18 cellular contexts compared by ENCODE assay signal in the genomic region with DNA sequence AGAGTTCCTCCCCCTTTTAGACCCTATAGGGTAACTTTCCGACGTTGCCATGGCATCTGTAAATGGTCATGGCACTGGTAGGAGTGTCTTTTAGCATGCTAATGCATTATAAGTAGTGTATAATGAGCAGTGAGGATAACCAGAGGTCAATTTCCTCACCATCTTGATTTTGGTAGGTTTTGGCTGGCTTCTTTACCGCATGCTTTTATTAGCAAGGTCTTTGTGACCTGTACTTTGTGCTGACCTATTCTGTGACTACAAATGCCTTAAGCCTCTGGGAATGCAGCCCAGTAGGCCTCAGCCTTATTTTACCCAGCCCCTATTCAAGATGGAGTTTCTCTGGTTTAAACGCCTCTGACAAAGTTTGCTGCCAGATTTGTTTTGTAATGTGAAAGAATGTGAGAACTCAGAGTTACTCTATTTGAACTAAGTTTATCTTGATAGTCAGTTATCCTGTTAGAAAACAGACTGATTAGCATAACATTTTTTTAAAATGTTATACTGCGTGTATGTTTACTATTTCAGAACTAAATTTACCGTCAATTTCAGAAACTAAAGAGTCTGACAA.
DNase-seq lines count a peak whose midpoint lies in the region; ATAC-seq and TF ChIP-seq lines count a peak whose summit lies in the region.
"Had no signal": no experiment of that assay in that cellular context is flagged by ENCODE, and none has a peak within 500 bp of the region (broad histone marks: within the 10 kb centered on the region; RNA-seq: fewer than 3 reads in every experiment).

No MANE protein-coding gene starts in this region.

- H3K27me3 Mint-ChIP-seq in activated T-cell treated with anti-CD3 and anti-CD28 coated beads, Interleukin-2, amount 50 U/mL, for 72 hours (ENCODE audit: low read depth) = no peaks in the 10 kb centered on the region
- H3K27me3 Mint-ChIP-seq in brain = peaks cover 18% of the 10 kb centered on the region
- H3K27me3 Mint-ChIP-seq in naive thymus-derived CD4-positive, alpha-beta T cell = no peaks in the 10 kb centered on the region
- H3K27me3 Mint-ChIP-seq: activated naive CD8-positive, alpha-beta T cell treated with anti-CD3 and anti-CD28 coated beads, Interleukin-2, amount 50 U/mL, for 24 hours; stimulated activated memory B cell treated with anti-CD40 and anti-IgM and Interleukin-4, amounts not matched to agents 10 μg/mL and 1 μg/mL and 100 μg/mL, for 72 hours had no signal

- TF ChIP-seq CTCF in brain (conservative IDR thresholded peaks at IDR 0.05) = no peak

- DNase-seq in activated T-cell treated with anti-CD3 and anti-CD28 coated beads, Interleukin-2, amount 50 U/mL, for 72 hours = no peak
- DNase-seq in activated T-cell treated with anti-CD3 and anti-CD28 coated beads, Interleukin-2, amount 50 U/mL, for 1 hour = no peak
- no peak for DNase-seq in central memory CD4-positive, alpha-beta T cell
- no peak for DNase-seq in naive thymus-derived CD4-positive, alpha-beta T cell
- DNase-seq: activated naive CD8-positive, alpha-beta T cell treated with anti-CD3 and anti-CD28 coated beads, Interleukin-2, amount 50 U/mL, for 24 hours; Caco-2; glutamatergic neuron; midbrain; NCI-H1105 treated with DMSO at 0.1 percent for 48 hours; NCI-H524 treated with DMSO at 0.1 percent for 48 hours; OCI-M1; psoas muscle; SHP77 treated with DMSO at 0.1 percent for 48 hours; stimulated activated CD4-positive, alpha-beta T cell treated with anti-CD3 and anti-CD28 coated beads, Interleukin-1b, Interleukin-23, amount 100 ng/mL, for 48 hours had no signal

- H3K4me3 Mint-ChIP-seq in activated T-cell treated with anti-CD3 and anti-CD28 coated beads, Interleukin-2, amount 50 U/mL, for 72 hours = peak overlapping the region in 1 of 2 donors; percentile 41
- peak overlapping the region in 3 of 5 experiments; percentile 39 to 52 (median 39) for H3K4me3 Mint-ChIP-seq in brain
- no peak overlapping the region for H3K4me3 Mint-ChIP-seq in naive thymus-derived CD4-positive, alpha-beta T cell
- H3K4me3 Mint-ChIP-seq: activated naive CD8-positive, alpha-beta T cell treated with anti-CD3 and anti-CD28 coated beads, Interleukin-2, amount 50 U/mL, for 24 hours; stimulated activated memory B cell treated with anti-CD40 and anti-IgM and Interleukin-4, amounts not matched to agents 10 μg/mL and 1 μg/mL and 100 μg/mL, for 72 hours had no signal

- no peak for ATAC-seq in activated T-cell treated with anti-CD3 and anti-CD28 coated beads, Interleukin-2, amount 50 U/mL, for 72 hours (replicated peaks in 1 of 2)
- ATAC-seq in HG03175 (IDR thresholded peaks at IDR 0.05; ENCODE audit: unreplicated experiment) = no peak
- no peak for ATAC-seq in naive thymus-derived CD4-positive, alpha-beta T cell
- ATAC-seq: activated naive CD8-positive, alpha-beta T cell treated with anti-CD3 and anti-CD28 coated beads, Interleukin-2, amount 50 U/mL, for 24 hours; psoas muscle; stimulated activated memory B cell treated with anti-CD40 and anti-IgM and Interleukin-4, amounts not matched to agents 10 μg/mL and 1 μg/mL and 100 μg/mL, for 72 hours had no signal

- POLR2A ChIA-PET in naive thymus-derived CD4-positive, alpha-beta T cell (lab: Charles Lee) = interaction anchor here (1.1 to 4.3 kb wide), 6 partner anchors 9 to 919 kb away, joined by 3 to 25 read pairs (median 14); a partner anchor contains a TSS

- peaks cover 2 to 3% of the 10 kb centered on the region in 2 donors for H3K36me3 Mint-ChIP-seq in activated T-cell treated with anti-CD3 and anti-CD28 coated beads, Interleukin-2, amount 50 U/mL, for 72 hours (ENCODE audit: insufficient read depth in 2 of 2)
- H3K36me3 Mint-ChIP-seq in brain = no peaks in the 10 kb centered on the region
- H3K36me3 Mint-ChIP-seq in naive thymus-derived CD4-positive, alpha-beta T cell = peaks cover 0 to 1% (median 0%) of the 10 kb centered on the region in 5 donors

- peak overlapping the region; percentile 48 for H3K27ac ChIP-seq in HUES48 (ENCODE audit: low read depth, low read length)
- H3K27ac ChIP-seq in naive thymus-derived CD4-positive, alpha-beta T cell (ENCODE audit: low read depth, low read length) = no peak overlapping the region
- H3K27ac ChIP-seq: psoas muscle had no signal

- peaks cover 42% of the 10 kb centered on the region for H3K4me1 Mint-ChIP-seq in activated T-cell treated with anti-CD3 and anti-CD28 coated beads, Interleukin-2, amount 50 U/mL, for 72 hours (ENCODE audit: low read depth)
- peaks cover 59% of the 10 kb centered on the region for H3K4me1 Mint-ChIP-seq in brain
- peaks cover 29 to 66% (median 46%) of the 10 kb centered on the region in 7 donors for H3K4me1 Mint-ChIP-seq in naive thymus-derived CD4-positive, alpha-beta T cell

- H3K27ac Mint-ChIP-seq in activated T-cell treated with anti-CD3 and anti-CD28 coated beads, Interleukin-2, amount 50 U/mL, for 72 hours = peak overlapping the region; percentile 72
- peak overlapping the region in 2 of 5 experiments; percentile 13 to 28 for H3K27ac Mint-ChIP-seq in brain
- peak overlapping the region in 3 of 9 donors; percentile 17 to 38 (median 21) for H3K27ac Mint-ChIP-seq in naive thymus-derived CD4-positive, alpha-beta T cell
- H3K27ac Mint-ChIP-seq: stimulated activated memory B cell treated with anti-CD40 and anti-IgM and Interleukin-4, amounts not matched to agents 10 μg/mL and 1 μg/mL and 100 μg/mL, for 72 hours had no signal

- no peaks in the 10 kb centered on the region for H3K9me3 Mint-ChIP-seq in activated T-cell treated with anti-CD3 and anti-CD28 coated beads, Interleukin-2, amount 50 U/mL, for 72 hours
- H3K9me3 Mint-ChIP-seq in brain = no peaks in the 10 kb centered on the region
- H3K9me3 Mint-ChIP-seq in naive thymus-derived CD4-positive, alpha-beta T cell = no peaks in the 10 kb centered on the region
- H3K9me3 Mint-ChIP-seq: activated naive CD8-positive, alpha-beta T cell treated with anti-CD3 and anti-CD28 coated beads, Interleukin-2, amount 50 U/mL, for 24 hours; stimulated activated memory B cell treated with anti-CD40 and anti-IgM and Interleukin-4, amounts not matched to agents 10 μg/mL and 1 μg/mL and 100 μg/mL, for 72 hours had no signal

- no peaks in the 10 kb centered on the region for H3K27me3 ChIP-seq in HUES48 (ENCODE audit: control insufficient read depth, insufficient read depth, low read length)
- H3K27me3 ChIP-seq in naive thymus-derived CD4-positive, alpha-beta T cell (ENCODE audit: control insufficient read depth in 2 of 2, insufficient read depth in 2 of 2, low read length in 2 of 2) = no peaks in the 10 kb centered on the region

- intact Hi-C loops in naive thymus-derived CD4-positive, alpha-beta T cell (cut with micrococcal nuclease) = loop anchor here in 1 of 2 donors (10.0 kb wide), 1 partner anchor 1729 kb away; no protein-coding TSS in a partner anchor

- peaks cover 34% of the 10 kb centered on the region for H3K4me1 ChIP-seq in HUES48 (ENCODE audit: control insufficient read depth, insufficient read depth, low read length)
- peaks cover 24 to 30% of the 10 kb centered on the region in 2 donors for H3K4me1 ChIP-seq in naive thymus-derived CD4-positive, alpha-beta T cell (ENCODE audit: control insufficient read depth in 2 of 2, insufficient read depth in 2 of 2, low read length in 2 of 2)
- H3K4me1 ChIP-seq: psoas muscle had no signal

- no peaks in the 10 kb centered on the region for H3K9me3 ChIP-seq in HUES48 (ENCODE audit: control insufficient read depth, insufficient read depth, low read length)
- H3K9me3 ChIP-seq in naive thymus-derived CD4-positive, alpha-beta T cell (ENCODE audit: control insufficient read depth in 2 of 3, low read length in 3 of 3) = no peaks in the 10 kb centered on the region
- H3K9me3 ChIP-seq: psoas muscle had no signal

- no peak overlapping the region for H3K9ac ChIP-seq in HUES48 (ENCODE audit: low read depth, low read length)

- no peak overlapping the region for H3K4me3 ChIP-seq in HUES48 (ENCODE audit: low read depth, low read length)
- H3K4me3 ChIP-seq in naive thymus-derived CD4-positive, alpha-beta T cell (ENCODE audit: low read length) = no peak overlapping the region
- H3K4me3 ChIP-seq: psoas muscle had no signal

- peaks cover 16% of the 10 kb centered on the region for H3K36me3 ChIP-seq in HUES48 (ENCODE audit: control insufficient read depth, insufficient read depth, low read length)
- no peaks in the 10 kb centered on the region for H3K36me3 ChIP-seq in naive thymus-derived CD4-positive, alpha-beta T cell (ENCODE audit: control insufficient read depth in 2 of 3, insufficient read depth in 3 of 3, low read length in 3 of 3)

- CTCF ChIA-PET in naive thymus-derived CD4-positive, alpha-beta T cell (lab: Charles Lee) = interaction anchor here (0.7 kb wide), 1 partner anchor 919 kb away, joined by 3 read pairs; a partner anchor contains a TSS

Comparison
In these comparisons a context has a peak if more than half of its experiments do, and no peak if none do; other contexts are left out.
1. H3K4me3 Mint-ChIP-seq: peak in brain (3 of 5); none in naive thymus-derived CD4-positive, alpha-beta T cell (0 of 10).